ENCODE assay signal across 8 cellular contexts in the genomic region with DNA sequence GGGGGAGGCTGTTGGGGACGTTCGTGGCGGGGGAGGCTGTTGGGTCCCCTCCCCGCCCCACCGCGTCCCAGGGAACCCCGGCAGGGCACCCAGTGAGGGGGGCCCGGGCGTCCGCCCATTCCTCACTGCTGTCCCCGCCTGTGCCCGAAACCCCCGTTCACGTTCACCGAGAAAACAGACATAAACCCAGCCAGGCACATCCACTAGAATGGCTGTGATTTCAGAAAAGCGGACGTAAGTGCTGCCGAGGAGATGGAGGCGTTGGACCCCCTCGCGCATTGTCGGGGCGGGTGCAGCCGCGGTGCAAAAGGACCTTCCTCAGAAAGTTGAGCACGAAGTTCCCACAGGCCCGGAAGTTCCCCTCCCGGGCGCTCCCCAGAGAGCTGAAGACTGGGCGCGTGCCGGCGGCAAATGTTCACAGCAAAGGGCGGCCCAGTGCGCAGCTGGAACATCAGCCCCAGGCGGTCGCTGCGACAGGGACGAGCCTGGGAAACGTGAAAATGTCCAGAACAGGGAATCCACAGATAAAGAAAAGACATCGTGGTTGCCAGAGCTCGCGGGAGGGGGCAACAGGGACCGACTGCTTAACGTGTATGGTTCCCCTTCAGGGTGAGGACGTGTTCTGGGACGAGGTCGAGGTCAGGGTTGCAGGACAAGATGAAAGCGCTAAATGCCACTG. TPM values are rescaled to one million over a fixed set of nuclear protein-coding genes. Genes with fewer than 3 reads are reported as not detected.
DNase-seq lines count a peak whose midpoint lies in the region; ATAC-seq and TF ChIP-seq lines count a peak whose summit lies in the region.

No MANE protein-coding gene starts in this region.

- H3K9me3 ChIP-seq in T-helper 17 cell (ENCODE audit: control insufficient read depth, low read length, poor library complexity, severe bottlenecking) = no peaks in the 10 kb centered on the region
- H3K9me3 ChIP-seq in esophagus squamous epithelium = no peaks in the 10 kb centered on the region

- H3K27me3 ChIP-seq in esophagus squamous epithelium = peaks cover 0 to 79% (median 2%) of the 10 kb centered on the region in 4 donors

- H3K4me1 Mint-ChIP-seq in T-helper 17 cell = peaks cover 9% of the 10 kb centered on the region
- H3K4me1 Mint-ChIP-seq in osteocyte (ENCODE audit: unreplicated experiment) = peaks cover 25% of the 10 kb centered on the region

- H3K4me3 Mint-ChIP-seq in T-helper 17 cell (peak overlapping the region; percentile 75), osteocyte (ENCODE audit: unreplicated experiment) (peak overlapping the region; percentile 72)

- no peaks in the 10 kb centered on the region for H3K36me3 ChIP-seq in esophagus squamous epithelium

- H3K27me3 Mint-ChIP-seq in T-helper 17 cell (peaks cover 35% of the 10 kb centered on the region), osteocyte (ENCODE audit: unreplicated experiment) (peaks cover 11% of the 10 kb centered on the region)

- 14 to 36% methylated on average over 11 to 30 of the region's 49 CpGs for WGBS in esophagus squamous epithelium, 2 donors

- ATAC-seq in T-helper 17 cell = peak; percentile 9
- ATAC-seq in HG03442 (IDR thresholded peaks at IDR 0.05; ENCODE audit: unreplicated experiment) = no peak

- H3K9me3 Mint-ChIP-seq in osteocyte (ENCODE audit: unreplicated experiment) = no peaks in the 10 kb centered on the region

- H3K27ac Mint-ChIP-seq in T-helper 17 cell = no peak overlapping the region
- H3K27ac Mint-ChIP-seq in osteocyte (ENCODE audit: unreplicated experiment) = peak overlapping the region; percentile 68

- H3K27ac ChIP-seq in esophagus squamous epithelium = peak overlapping the region; percentile 14 to 60 (median 30)

- peak overlapping the region; percentile 28 to 62 (median 44) for H3K4me3 ChIP-seq in esophagus squamous epithelium

- TF ChIP-seq POLR2A in esophagus squamous epithelium (IDR thresholded peaks at IDR 0.05) = no peak

- H3K36me3 Mint-ChIP-seq in T-helper 17 cell (ENCODE audit: low read depth) (peaks cover 2% of the 10 kb centered on the region), osteocyte (ENCODE audit: unreplicated experiment) (no peaks in the 10 kb centered on the region)

- H3K4me1 ChIP-seq in esophagus squamous epithelium = peaks cover 20 to 50% (median 23%) of the 10 kb centered on the region in 3 donors

- TF ChIP-seq CTCF in esophagus squamous epithelium (IDR thresholded peaks at IDR 0.05) = no peak
- no peak for TF ChIP-seq CTCF in osteocyte (IDR thresholded peaks at IDR 0.05)

- peak; percentile 69 for DNase-seq in activated effector memory CD4-positive, alpha-beta T cell treated with anti-CD3 and anti-CD28 coated beads, Interleukin-2, amount 50 U/mL, for 16 hours
- DNase-seq in activated effector memory CD4-positive, alpha-beta T cell treated with Interleukin-2 at 50 U/mL for 16 hours = no peak
- DNase-seq in T-helper 17 cell (peak in 1 of 3 donors; percentile 6), esophagus squamous epithelium (lab: John Stamatoyannopoulos, UW) (no peak), osteocyte (ENCODE audit: extremely low spot score, unreplicated experiment) (peak; percentile 88), NCI-H226 (no peak), cerebellum (ENCODE audit: low spot score) (no peak)

- intact Hi-C loops in esophagus squamous epithelium (cut with DNase I) = no loop called here

RNA-seq across cellular contexts. Expression of gene SAMD11, which starts 18.5 kb away (rescaled TPM):
- total RNA-seq in T-helper 17 cell (not detected), esophagus squamous epithelium (under 1 TPM in 3 of 4 donors, not detected in 1; 0.48 to 0.95 (median 0.57) TPM), osteocyte (16.6 and 19.5 TPM in 2 replicates), cerebellum (2.4 TPM)

RNA-seq across cellular contexts. Expression of gene NOC2L, which starts 53.8 kb away (rescaled TPM):
- total RNA-seq in T-helper 17 cell = 10 to 100 TPM; 45.2 to 51.7 TPM
- total RNA-seq in esophagus squamous epithelium = 10 to 100 TPM; 57.9 to 80.2 (median 60.4) TPM
- total RNA-seq in osteocyte = 60.5 and 63.3 TPM in 2 replicates
- 30.2 TPM for total RNA-seq in cerebellum

RNA-seq across cellular contexts. Expression of gene KLHL17, which starts 55.2 kb away (rescaled TPM):
- 10 to 100 TPM; 16.1 to 16.6 TPM for total RNA-seq in T-helper 17 cell
- total RNA-seq in esophagus squamous epithelium = 10 to 100 TPM in 3 of 4 donors, 1 to 10 TPM in 1; 8.7 to 13.8 (median 10.3) TPM
- 26.6 and 31.7 TPM in 2 replicates for total RNA-seq in osteocyte
- total RNA-seq in cerebellum = 7.3 TPM

Comparison
In these comparisons a context has a peak if more than half of its experiments do, and no peak if none do; other contexts are left out.
1. DNase-seq: peak in activated effector memory CD4-positive, alpha-beta T cell treated with anti-CD3 and anti-CD28 coated beads, Interleukin-2, amount 50 U/mL, for 16 hours (single experiment) and osteocyte (single experiment); none in activated effector memory CD4-positive, alpha-beta T cell treated with Interleukin-2 at 50 U/mL for 16 hours (single experiment), esophagus squamous epithelium (single experiment), NCI-H226 (single experiment) and cerebellum (single experiment).